In genomic region chr12:53006810-53007742, GRCh38 we compare ENCODE assay signal across 1 cellular context.
TF ChIP-seq lines count a peak whose summit lies in the region.

No MANE protein-coding gene starts in this region.

TF ChIP-seq in GM12878, 131 proteins besides CTCF, POLR2A, EP300 and RAD21 (continued from another document):
- no peak for TF ChIP-seq E2F8 (IDR thresholded peaks at IDR 0.05; ENCODE audit: low read depth, partially characterized antibody)
- TF ChIP-seq NFXL1 (IDR thresholded peaks at IDR 0.05; ENCODE audit: borderline replicate concordance): no peak
- no peak for TF ChIP-seq PAX5 (IDR thresholded peaks at IDR 0.05; ENCODE audit: borderline replicate concordance, low read depth, low read length)
- no peak for TF ChIP-seq NBN (IDR thresholded peaks at IDR 0.05)
- no peak for TF ChIP-seq STAT1 (conservative IDR thresholded peaks at IDR 0.05)
- no peak for TF ChIP-seq BCLAF1 (IDR thresholded peaks at IDR 0.05)
- no peak for TF ChIP-seq STAT3 (IDR thresholded peaks at IDR 0.05; ENCODE audit: low read depth, low read length)
- no peak for TF ChIP-seq SMAD1 (IDR thresholded peaks at IDR 0.05; ENCODE audit: low read depth, partially characterized antibody)
- TF ChIP-seq MAX (IDR thresholded peaks at IDR 0.05; ENCODE audit: low read depth, low read length): no peak
- no peak for TF ChIP-seq SREBF2 (IDR thresholded peaks at IDR 0.05; ENCODE audit: low read length)
- TF ChIP-seq EZH2 (IDR thresholded peaks at IDR 0.05; ENCODE audit: borderline replicate concordance, control insufficient read depth, low read depth, low read length): no peak
- no peak for TF ChIP-seq GABPA (IDR thresholded peaks at IDR 0.05; ENCODE audit: low read depth)
- no peak for TF ChIP-seq SUZ12 (IDR thresholded peaks at IDR 0.05; ENCODE audit: unreplicated experiment)
- TF ChIP-seq CHD4 (IDR thresholded peaks at IDR 0.05): no peak
- no peak for TF ChIP-seq SKIL (IDR thresholded peaks at IDR 0.05; ENCODE audit: low read depth, poor library complexity, severe bottlenecking)
- no peak for TF ChIP-seq JUNB (IDR thresholded peaks at IDR 0.05)
- no peak for TF ChIP-seq ZNF622 (IDR thresholded peaks at IDR 0.05)
- no peak; the same call in 1 of the 2 replicates for TF ChIP-seq GATAD2B (conservative IDR thresholded peaks at IDR 0.05; ENCODE audit: low read depth)
- 0 out of 2 replicates have a peak, but pooled peaks have one; percentile 5 for TF ChIP-seq MTA2 (IDR thresholded peaks at IDR 0.05; ENCODE audit: low read depth)
- no peak for TF ChIP-seq TCF3 (IDR thresholded peaks at IDR 0.05; ENCODE audit: borderline replicate concordance, insufficient read depth, low read depth, low read length)
- TF ChIP-seq SPI1 (IDR thresholded peaks at IDR 0.05; ENCODE audit: borderline replicate concordance, insufficient read depth, low read depth, low read length): no peak
- peak; percentile 31; the same call in 1 of the 2 replicates for TF ChIP-seq NRF1 (conservative IDR thresholded peaks at IDR 0.05; ENCODE audit: low read depth, low read length)
- no peak for TF ChIP-seq RELB (IDR thresholded peaks at IDR 0.05; ENCODE audit: low read depth)
- no peak for TF ChIP-seq IKZF1 (conservative IDR thresholded peaks at IDR 0.05)
- peak; percentile 97 for TF ChIP-seq MYC (IDR thresholded peaks at IDR 0.05; ENCODE audit: insufficient read depth, insufficient read length, insufficient replicate concordance, low read length, severe bottlenecking)
- TF ChIP-seq TBL1XR1 (IDR thresholded peaks at IDR 0.05; ENCODE audit: low read depth, low read length): no peak
- TF ChIP-seq RBBP5 (conservative IDR thresholded peaks at IDR 0.05): no peak
- TF ChIP-seq NKRF (conservative IDR thresholded peaks at IDR 0.05): peak; percentile 72
- TF ChIP-seq ZNF207 (IDR thresholded peaks at IDR 0.05; ENCODE audit: borderline replicate concordance): 0 out of 2 replicates have a peak, but pooled peaks have one; percentile 8
- TF ChIP-seq USF1 (IDR thresholded peaks at IDR 0.05; ENCODE audit: borderline replicate concordance, extremely low read length, insufficient read depth, low read depth, low read length): no peak
- TF ChIP-seq NR2C1 (IDR thresholded peaks at IDR 0.05): no peak
- TF ChIP-seq MTA3 (IDR thresholded peaks at IDR 0.05; ENCODE audit: borderline replicate concordance, low read length): no peak; the same call in 1 of the 2 replicates
- no peak for TF ChIP-seq TARDBP (IDR thresholded peaks at IDR 0.05; ENCODE audit: borderline replicate concordance)
- no peak for TF ChIP-seq PBX3 (IDR thresholded peaks at IDR 0.05; ENCODE audit: insufficient replicate concordance, low read depth, low read length)
- no peak for TF ChIP-seq EED (IDR thresholded peaks at IDR 0.05; ENCODE audit: low read depth)
- no peak; the same call in 1 of the 2 replicates for TF ChIP-seq SIN3A (IDR thresholded peaks at IDR 0.05; ENCODE audit: low read depth, low read length)
- TF ChIP-seq MXI1 (IDR thresholded peaks at IDR 0.05; ENCODE audit: low read depth, low read length): peak; percentile 84; the same call in 1 of the 2 replicates
- TF ChIP-seq EGR1 (IDR thresholded peaks at IDR 0.05; ENCODE audit: borderline replicate concordance in 1 of 2, low read depth in 2 of 2, low read length in 2 of 2): peak in 1 of 2 experiments; percentile 38; a peak in 1 of 3 replicates
- TF ChIP-seq PKNOX1 (IDR thresholded peaks at IDR 0.05): no peak
- TF ChIP-seq DPF2 (IDR thresholded peaks at IDR 0.05): 0 out of 2 replicates have a peak, but pooled peaks have one; percentile 5
